ENCODE assay signal across 16 cellular contexts in the genomic region with DNA sequence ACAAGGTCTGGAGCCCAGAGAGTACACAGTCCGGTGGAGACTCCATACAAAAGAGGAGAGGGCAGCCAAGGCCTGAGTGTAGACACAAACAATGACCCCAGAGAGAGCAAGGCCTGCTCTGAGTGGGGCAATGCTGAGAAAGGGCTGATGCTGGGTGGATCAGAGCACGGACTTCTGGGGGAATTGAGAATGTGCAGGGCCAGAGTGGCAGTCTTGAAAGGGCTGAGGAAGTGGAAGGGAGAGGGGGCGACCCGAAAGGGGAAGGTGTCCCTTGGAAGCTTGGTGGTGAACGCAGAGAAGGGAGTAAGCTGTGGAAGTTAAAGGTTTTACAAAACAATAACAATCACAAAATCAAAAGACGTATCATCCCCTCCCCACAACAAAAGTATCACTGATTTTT. TPM values are rescaled to one million over a fixed set of nuclear protein-coding genes. Genes with fewer than 3 reads are reported as not detected.
A peak's percentile ranks its signal among the peaks of the same experiment; 100 is the strongest.
DNase-seq lines count a peak whose midpoint lies in the region; ATAC-seq and TF ChIP-seq lines count a peak whose summit lies in the region.
"Had no signal": no experiment of that assay in that cellular context is flagged by ENCODE, and none has a peak within 500 bp of the region (broad histone marks: within the 10 kb centered on the region; RNA-seq: fewer than 3 reads in every experiment).

No MANE protein-coding gene starts in this region.

- no peak overlapping the region for H3K4me3 ChIP-seq in H7 (ENCODE audit: insufficient read depth, low read depth, low read length)
- H3K4me3 ChIP-seq in CD8-positive, alpha-beta T cell (ENCODE audit: low read depth, low read length) = no peak overlapping the region
- H3K4me3 ChIP-seq: BLaER1, MG63 had no signal

- no peaks in the 10 kb centered on the region for H3K9me3 ChIP-seq in CD8-positive, alpha-beta T cell (ENCODE audit: low read length)
- H3K9me3 ChIP-seq: MG63 had no signal

- peaks cover 14% of the 10 kb centered on the region for H3K4me1 ChIP-seq in CD8-positive, alpha-beta T cell (ENCODE audit: insufficient read depth, low read length)

- intact Hi-C loops in posterior vena cava (cut with DNase I) = loop anchor here (10.0 kb wide), 2 partner anchors 393 to 573 kb away; partner anchors contain the start of gene BAK1 (in 1 of the 2)
- intact Hi-C loops in CD8-positive, alpha-beta T cell (cut with DNase I, micrococcal nuclease) = no loop called here

- no peak for ATAC-seq in CD8-positive, alpha-beta T cell

- no peaks in the 10 kb centered on the region for H3K36me3 ChIP-seq in H7 (replicated peaks; ENCODE audit: control insufficient read depth, insufficient read depth, low read length)
- no peaks in the 10 kb centered on the region for H3K36me3 ChIP-seq in CD8-positive, alpha-beta T cell (ENCODE audit: insufficient read depth, low read length)
- H3K36me3 ChIP-seq: BLaER1, MG63 had no signal

- H3K27ac ChIP-seq in CD8-positive, alpha-beta T cell (ENCODE audit: low read depth, low read length) = no peak overlapping the region
- H3K27ac ChIP-seq: BLaER1 had no signal

- peaks cover 5% of the 10 kb centered on the region for H3K4me1 Mint-ChIP-seq in chondrocyte (ENCODE audit: low read depth)
- peaks cover 6% of the 10 kb centered on the region for H3K4me1 Mint-ChIP-seq in CD8-positive, alpha-beta T cell (ENCODE audit: low read depth)

- DNase-seq in NOMO-1 treated with DMSO at 0.1 percent for 48 hours (lab: John Stamatoyannopoulos, UW; ENCODE audit: unreplicated experiment) = peak; percentile 9
- DNase-seq in NOMO-1 (lab: John Stamatoyannopoulos, UW; ENCODE audit: unreplicated experiment in 2 of 2) = no peak
- DNase-seq in H7 = peak; percentile 16
- DNase-seq in chondrocyte (ENCODE audit: low spot score) = peak; percentile 37
- DNase-seq in posterior vena cava (ENCODE audit: low spot score) = peak; percentile 68
- no peak for DNase-seq in cerebellar nuclear complex (lab: John Stamatoyannopoulos, UW)
- no peak for DNase-seq in T-helper 1 cell
- no peak for DNase-seq in CD8-positive, alpha-beta T cell
- DNase-seq: GF-D8, MG63, NCI-H1436, NCI-H2029, NCI-H510A, NCI-H774 had no signal

- no peak overlapping the region for H3K27ac Mint-ChIP-seq in chondrocyte (ENCODE audit: unreplicated experiment)
- no peak overlapping the region for H3K27ac Mint-ChIP-seq in CD8-positive, alpha-beta T cell

- POLR2A ChIA-PET in CD8-positive, alpha-beta T cell (lab: Charles Lee) = no interaction called here

- H3K27me3 ChIP-seq in H7 (ENCODE audit: control insufficient read depth, insufficient read depth, low read length) = peaks cover 14% of the 10 kb centered on the region
- no peaks in the 10 kb centered on the region for H3K27me3 ChIP-seq in CD8-positive, alpha-beta T cell (ENCODE audit: insufficient read depth, low read length)
- H3K27me3 ChIP-seq: MG63 had no signal

- TF ChIP-seq CTCF in chondrocyte (IDR thresholded peaks at IDR 0.05) = no peak
- TF ChIP-seq CTCF in CD8-positive, alpha-beta T cell (IDR thresholded peaks at IDR 0.05) = no peak

- H3K27me3 Mint-ChIP-seq in chondrocyte (ENCODE audit: low read depth) = peaks cover 19% of the 10 kb centered on the region
- peaks cover 5% of the 10 kb centered on the region for H3K27me3 Mint-ChIP-seq in CD8-positive, alpha-beta T cell (ENCODE audit: low read depth)

- peaks cover 6% of the 10 kb centered on the region for H3K36me3 Mint-ChIP-seq in chondrocyte (ENCODE audit: low read depth)
- no peaks in the 10 kb centered on the region for H3K36me3 Mint-ChIP-seq in CD8-positive, alpha-beta T cell

- peaks cover 12% of the 10 kb centered on the region for H3K9me3 Mint-ChIP-seq in chondrocyte (ENCODE audit: low read depth)
- peaks cover 3% of the 10 kb centered on the region for H3K9me3 Mint-ChIP-seq in CD8-positive, alpha-beta T cell

- CTCF ChIA-PET in CD8-positive, alpha-beta T cell (lab: Charles Lee) = interaction anchor here (1.0 to 6.0 kb wide), 6 partner anchors 30 to 451 kb away, joined by 3 to 106 read pairs (median 24); no protein-coding TSS in a partner anchor

- no peak overlapping the region for H3K4me3 Mint-ChIP-seq in chondrocyte (ENCODE audit: unreplicated experiment)
- no peak overlapping the region for H3K4me3 Mint-ChIP-seq in CD8-positive, alpha-beta T cell

RNA-seq across cellular contexts. Expression of gene GRM4, which starts 12.0 kb away (rescaled TPM):
- total RNA-seq in H7 (2014; rRNA removed; shearing (Covaris generic)) = 23.9 and 35.3 TPM in 2 replicates
- total RNA-seq in chondrocyte = 0.26 to 0.92 TPM (median 0.27 TPM) in 3 replicates
- total RNA-seq in posterior vena cava = not detected
- under 1 TPM in 1 of 2 experiments, not detected in 1; 0.05 TPM for total RNA-seq in CD8-positive, alpha-beta T cell
- total RNA-seq: SK-MEL-5 had no signal

Comparison
In these comparisons a context has a peak if more than half of its experiments do, and no peak if none do; other contexts are left out.
1. DNase-seq: peak in NOMO-1 treated with DMSO at 0.1 percent for 48 hours (single experiment), H7 (single experiment), chondrocyte (single experiment) and posterior vena cava (single experiment); none in NOMO-1 (0 of 2), cerebellar nuclear complex (0 of 2), T-helper 1 cell (0 of 5) and CD8-positive, alpha-beta T cell (0 of 7).
2. RNA of gene GRM4, which starts 12.0 kb away (total RNA-seq): 23.9 to 35.3 TPM in H7; 0.26 to 0.92 TPM in chondrocyte, 0.05 TPM in CD8-positive, alpha-beta T cell and not detected in posterior vena cava; every median in the first group is over 10 times any median in the second.
3. intact Hi-C loops: an anchor here in posterior vena cava (10.0 kb wide); none called in CD8-positive, alpha-beta T cell.